Comparison of ENCODE assay signal across 21 cellular contexts in genomic region chr14:38004610-38004879, GRCh38.
"Had no signal": no experiment of that assay in that cellular context is flagged by ENCODE, and none has a peak within 500 bp of the region (broad histone marks: within the 10 kb centered on the region; RNA-seq: fewer than 3 reads in every experiment).

No MANE protein-coding gene starts in this region.

- H3K4me2 ChIP-seq: PC-9 had no signal

- H3K4me3 ChIP-seq: coronary artery, PC-9 had no signal

- FAIRE-seq: bronchial epithelial cell had no signal

- H2AFZ ChIP-seq: PC-9 had no signal

- DNase-seq: activated CD4-positive, alpha-beta T cell treated with anti-CD3 and anti-CD28 coated beads for 48 hours; activated CD4-positive, alpha-beta T cell treated with anti-CD3 and anti-CD28 coated beads, Interleukin-2, amount 50 U/mL, for 4 hours; activated CD4-positive, CD25-positive, alpha-beta regulatory T cell treated with anti-CD3 and anti-CD28 coated beads, Interleukin-2, amount 50 U/mL, for 72 hours; activated CD8-positive, alpha-beta memory T cell treated with anti-CD3 and anti-CD28 coated beads, Interleukin-2, amount 50 U/mL, for 48 hours; activated CD8-positive, alpha-beta T cell treated with anti-CD3 and anti-CD28 coated beads, Interleukin-2, amount 10 ng/mL, durations not matched to agents 7 days and 5 days; activated effector memory CD4-positive, alpha-beta T cell treated with Interleukin-2 at 50 U/mL for 16 hours; activated naive CD4-positive, alpha-beta T cell; activated T-cell treated with anti-CD3 and anti-CD28 coated beads, Interleukin-2, amount 50 U/mL, for 1 hour; aorta; central memory CD4-positive, alpha-beta T cell; MM.1S; NCI-H1105; NCI-H1436; NCI-H1694 treated with DMSO at 0.1 percent for 48 hours; NCI-H2029 treated with DMSO at 0.1 percent for 48 hours; NCI-H446; NCI-H526; PC-9; SHP77 treated with DMSO at 0.1 percent for 48 hours had no signal

- H3K27ac ChIP-seq: coronary artery, PC-9 had no signal

- ATAC-seq: activated CD8-positive, alpha-beta T cell treated with anti-CD3 and anti-CD28 coated beads, Interleukin-2, amount 10 ng/mL, durations not matched to agents 7 days and 5 days had no signal
